10 cellular contexts compared by ENCODE assay signal in genomic region chr22:40519284-40519947, GRCh38.
DNase-seq lines count a peak whose midpoint lies in the region; ATAC-seq and TF ChIP-seq lines count a peak whose summit lies in the region.
"Had no signal": no experiment of that assay in that cellular context is flagged by ENCODE, and none has a peak within 500 bp of the region (broad histone marks: within the 10 kb centered on the region; RNA-seq: fewer than 3 reads in every experiment).

No MANE protein-coding gene starts in this region.

- TF ChIP-seq CTCF in upper lobe of left lung (IDR thresholded peaks at IDR 0.05) (no peak), sigmoid colon (IDR thresholded peaks at IDR 0.05) (no peak)

- H3K36me3 ChIP-seq in BLaER1 treated with 17β-estradiol and CSF1 and Interleukin-3, amounts not matched to agents 10 nM and 100 nM, result peaks cover 10 to 62% (median 22%) of the 10 kb centered on the region in 11 experiments; a peak in 19 of 22 replicates
- H3K36me3 ChIP-seq in SK-N-MC (ENCODE audit: insufficient read depth, low read length) (peaks cover 3% of the 10 kb centered on the region; the same call in 1 of the 2 replicates), upper lobe of left lung (peaks cover 0 to 4% (median 0%) of the 10 kb centered on the region in 4 donors), sigmoid colon (no peaks in the 10 kb centered on the region)

- H3K27ac ChIP-seq in BLaER1 treated with 17β-estradiol and CSF1 and Interleukin-3, amounts not matched to agents 10 nM and 100 nM, result no peak overlapping the region
- H3K27ac ChIP-seq in SK-N-MC (peak overlapping the region; percentile 28; the same call in 1 of the 2 replicates), upper lobe of left lung (no peak overlapping the region), sigmoid colon (no peak overlapping the region)

- no peak for DNase-seq in SK-N-MC (ENCODE audit: low read depth, low spot score)
- DNase-seq in left lobe of liver (ENCODE audit: low spot score), result no peak
- DNase-seq in GM19240 (ENCODE audit: insufficient read length, low spot score), result no peak
- DNase-seq in NCI-H1105 (lab: John Stamatoyannopoulos, UW), result no peak
- DNase-seq in upper lobe of left lung, result no peak
- DNase-seq in sigmoid colon, result no peak
- DNase-seq: activated CD4-positive, alpha-beta T cell treated with anti-CD3 and anti-CD28 coated beads, Interleukin-2, amount 50 U/mL, for 1 hour; occipital lobe had no signal

- TF ChIP-seq EP300 in upper lobe of left lung (IDR thresholded peaks at IDR 0.05) (no peak), sigmoid colon (IDR thresholded peaks at IDR 0.05) (no peak)

- peak overlapping the region; percentile 39 to 74 (median 60); a peak in 21 of 22 replicates for H3K4me2 ChIP-seq in BLaER1 treated with 17β-estradiol and CSF1 and Interleukin-3, amounts not matched to agents 10 nM and 100 nM

- H3K4me1 ChIP-seq in BLaER1 treated with 17β-estradiol and CSF1 and Interleukin-3, amounts not matched to agents 10 nM and 100 nM, result peaks cover 15 to 24% (median 20%) of the 10 kb centered on the region in 10 experiments
- H3K4me1 ChIP-seq in upper lobe of left lung, result peaks cover under 1 to 7% (median 4%) of the 10 kb centered on the region in 4 donors
- H3K4me1 ChIP-seq in sigmoid colon, result peaks cover 0 to 15% (median 7%) of the 10 kb centered on the region in 4 donors

- peak; percentile 58 for ATAC-seq in GM19351 (IDR thresholded peaks at IDR 0.05; ENCODE audit: unreplicated experiment)
- peak; percentile 89 for ATAC-seq in left lobe of liver
- ATAC-seq in upper lobe of left lung (ENCODE audit: low FRiP score in 2 of 2), result no peak

- TF ChIP-seq POLR2A in upper lobe of left lung (IDR thresholded peaks at IDR 0.05), result no peak
- TF ChIP-seq POLR2A in sigmoid colon (IDR thresholded peaks at IDR 0.05), result no peak

- H3K4me3 ChIP-seq in BLaER1 treated with 17β-estradiol and CSF1 and Interleukin-3, amounts not matched to agents 10 nM and 100 nM, result no peak overlapping the region
- H3K4me3 ChIP-seq in SK-N-MC, result no peak overlapping the region
- H3K4me3 ChIP-seq in upper lobe of left lung, result no peak overlapping the region
- no peak overlapping the region for H3K4me3 ChIP-seq in sigmoid colon

- H3K9me3 ChIP-seq in BLaER1 treated with 17β-estradiol and CSF1 and Interleukin-3, amounts not matched to agents 10 nM and 100 nM (replicated peaks in 1 of 11), result peaks cover 5 to 25% (median 20%) of the 10 kb centered on the region in 11 experiments; a peak in 19 of 22 replicates
- H3K9me3 ChIP-seq in SK-N-MC (ENCODE audit: low read depth, low read length) (no peaks in the 10 kb centered on the region; the same call in 1 of the 2 replicates), upper lobe of left lung (no peaks in the 10 kb centered on the region), sigmoid colon (no peaks in the 10 kb centered on the region)

- no peak overlapping the region for H3K9ac ChIP-seq in BLaER1 treated with 17β-estradiol and CSF1 and Interleukin-3, amounts not matched to agents 10 nM and 100 nM
- H3K9ac ChIP-seq in SK-N-MC (ENCODE audit: insufficient read length), result no peak overlapping the region

- H3K27me3 ChIP-seq in BLaER1 treated with 17β-estradiol and CSF1 and Interleukin-3, amounts not matched to agents 10 nM and 100 nM, result peaks cover 0 to 44% (median 29%) of the 10 kb centered on the region in 11 experiments; a peak in 16 of 22 replicates
- H3K27me3 ChIP-seq in upper lobe of left lung (no peaks in the 10 kb centered on the region), sigmoid colon (no peaks in the 10 kb centered on the region)

- WGBS in upper lobe of left lung, 2 donors, result 62 to 63% methylated on average over 5 of the region's 5 CpGs
- 10 to 40% methylated on average over 5 of the region's 5 CpGs for WGBS in sigmoid colon, 2 donors

- intact Hi-C loops in sigmoid colon (cut with DNase I), result no loop called here

- H4K20me1 ChIP-seq in BLaER1 treated with 17β-estradiol and CSF1 and Interleukin-3, amounts not matched to agents 10 nM and 100 nM, result peaks cover 28 to 99% (median 86%) of the 10 kb centered on the region in 11 experiments; a peak in 21 of 22 replicates

Comparison
In these comparisons a context has a peak if more than half of its experiments do, and no peak if none do; other contexts are left out.
1. ATAC-seq: peak in GM19351 (single experiment) and left lobe of liver (single experiment); none in upper lobe of left lung (0 of 2).